ENCODE assay signal across 1 cellular context in the genomic region with DNA sequence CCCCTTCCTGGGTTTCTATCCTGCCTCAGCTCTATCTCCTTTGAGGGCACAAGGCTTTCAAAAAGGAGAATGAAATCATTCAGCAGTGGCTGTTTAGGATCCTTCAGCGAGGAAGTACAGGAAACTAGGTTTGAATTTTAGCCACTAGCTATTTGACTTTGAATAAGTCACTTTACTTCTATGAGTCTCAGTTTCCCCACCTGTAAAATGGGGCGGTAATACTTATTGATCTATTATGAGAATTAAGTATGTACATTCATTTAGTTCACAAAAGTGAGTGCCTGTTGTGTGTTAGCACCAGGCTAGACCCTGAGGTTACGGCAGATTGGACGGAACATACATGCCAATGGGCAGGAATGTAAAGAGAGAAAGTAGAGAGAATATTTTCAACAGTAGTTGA.
TF ChIP-seq lines count a peak whose summit lies in the region.

No MANE protein-coding gene starts in this region.

TF ChIP-seq in GM23338, 12 proteins besides CTCF, POLR2A, EP300 and RAD21 (continued from another document):
- no peak for TF ChIP-seq ZNF114 (CRISPR knock-in tag; IDR thresholded peaks at IDR 0.05)
- TF ChIP-seq ZNF331 (CRISPR knock-in tag; IDR thresholded peaks at IDR 0.05; ENCODE audit: low read depth), result no peak
